In genomic region chr12:6771509-6772330, GRCh38 we compare ENCODE assay signal across 10 cellular contexts. TPM values are rescaled to one million over a fixed set of nuclear protein-coding genes. Genes with fewer than 3 reads are reported as not detected.
A peak's percentile ranks its signal among the peaks of the same experiment; 100 is the strongest.
DNase-seq lines count a peak whose midpoint lies in the region; ATAC-seq and TF ChIP-seq lines count a peak whose summit lies in the region.
"Had no signal": no experiment of that assay in that cellular context is flagged by ENCODE, and none has a peak within 500 bp of the region (broad histone marks: within the 10 kb centered on the region; RNA-seq: fewer than 3 reads in every experiment).

No MANE protein-coding gene starts in this region.

- no peak overlapping the region for H3K27ac ChIP-seq in BLaER1 treated with 17β-estradiol and CSF1 and Interleukin-3, amounts not matched to agents 10 nM and 100 nM
- H3K27ac ChIP-seq in coronary artery: peak overlapping the region in 1 of 2 donors; percentile 52
- no peak overlapping the region for H3K27ac ChIP-seq in osteoblast (ENCODE audit: low read depth, low read length)

- H3K27me3 ChIP-seq in BLaER1 treated with 17β-estradiol and CSF1 and Interleukin-3, amounts not matched to agents 10 nM and 100 nM: peaks cover 86 to 100% (median 100%) of the 10 kb centered on the region in 11 experiments
- H3K27me3 ChIP-seq in osteoblast (ENCODE audit: insufficient read depth, low read length): no peaks in the 10 kb centered on the region

- no peak overlapping the region for H3K9ac ChIP-seq in BLaER1 treated with 17β-estradiol and CSF1 and Interleukin-3, amounts not matched to agents 10 nM and 100 nM

- peaks cover 29% of the 10 kb centered on the region for H3K79me2 ChIP-seq in osteoblast (ENCODE audit: insufficient read depth, low read length)

- H3K36me3 ChIP-seq in BLaER1 treated with 17β-estradiol and CSF1 and Interleukin-3, amounts not matched to agents 10 nM and 100 nM: no peaks in the 10 kb centered on the region; a peak in 1 of 22 replicates
- peaks cover 15% of the 10 kb centered on the region for H3K36me3 ChIP-seq in osteoblast (ENCODE audit: insufficient read depth, low read length)

- no peaks in the 10 kb centered on the region for H3K9me3 ChIP-seq in BLaER1 treated with 17β-estradiol and CSF1 and Interleukin-3, amounts not matched to agents 10 nM and 100 nM (replicated peaks in 1 of 11)
- no peaks in the 10 kb centered on the region for H3K9me3 ChIP-seq in osteoblast (ENCODE audit: low read depth, low read length)

- peaks cover 9 to 60% (median 41%) of the 10 kb centered on the region in 10 experiments for H3K4me1 ChIP-seq in BLaER1 treated with 17β-estradiol and CSF1 and Interleukin-3, amounts not matched to agents 10 nM and 100 nM
- H3K4me1 ChIP-seq in osteoblast (ENCODE audit: insufficient read depth, low read length): peaks cover 13% of the 10 kb centered on the region

- ATAC-seq in GM21360 (IDR thresholded peaks at IDR 0.05; ENCODE audit: unreplicated experiment): no peak
- no peak for ATAC-seq in HG03196 (IDR thresholded peaks at IDR 0.05; ENCODE audit: unreplicated experiment)
- no peak for ATAC-seq in HG02623 (IDR thresholded peaks at IDR 0.05; ENCODE audit: unreplicated experiment)

- TF ChIP-seq CTCF in coronary artery (IDR thresholded peaks at IDR 0.05) (no peak), osteoblast (IDR thresholded peaks at IDR 0.05; ENCODE audit: extremely low read depth, low read depth, low read length) (no peak)

- no peak overlapping the region for H2AFZ ChIP-seq in osteoblast (ENCODE audit: low read length)

- H3K4me3 ChIP-seq in BLaER1 treated with 17β-estradiol and CSF1 and Interleukin-3, amounts not matched to agents 10 nM and 100 nM: no peak overlapping the region
- H3K4me3 ChIP-seq in coronary artery (peak overlapping the region; percentile 12), osteoblast (ENCODE audit: insufficient read depth, low read length) (no peak overlapping the region)

- peak overlapping the region in 6 of 11 experiments; percentile 7 to 95 (median 57); a peak in 10 of 22 replicates for H3K4me2 ChIP-seq in BLaER1 treated with 17β-estradiol and CSF1 and Interleukin-3, amounts not matched to agents 10 nM and 100 nM
- no peak overlapping the region for H3K4me2 ChIP-seq in osteoblast (ENCODE audit: insufficient read depth, low read length)

- DNase-seq in M059J (ENCODE audit: low read depth): peak; percentile 22
- DNase-seq in coronary artery (ENCODE audit: low spot score): no peak
- peak; percentile 88 for DNase-seq in osteoblast (ENCODE audit: insufficient read length, low spot score, missing footprints)
- DNase-seq in anterior cingulate cortex (lab: John Stamatoyannopoulos, UW): no peak
- DNase-seq: NCI-H524, retina had no signal

- peaks cover 0 to 48% (median 22%) of the 10 kb centered on the region in 11 experiments; a peak in 17 of 22 replicates for H4K20me1 ChIP-seq in BLaER1 treated with 17β-estradiol and CSF1 and Interleukin-3, amounts not matched to agents 10 nM and 100 nM
- peaks cover 32% of the 10 kb centered on the region for H4K20me1 ChIP-seq in osteoblast (ENCODE audit: insufficient read depth, low read length)

RNA-seq across cellular contexts. Expression of gene LAG3, which starts 0.6 kb away (rescaled TPM):
- total RNA-seq in M059J (2014; rRNA removed; shearing (Covaris generic)): not detected in 2 replicates
- total RNA-seq in osteoblast: not detected in 2 replicates

RNA-seq across cellular contexts. Expression of gene PTMS, which starts 5.6 kb away (rescaled TPM):
- total RNA-seq in M059J (2014; rRNA removed; shearing (Covaris generic)): 136 and 216 TPM in 2 replicates
- 70.4 and 72.7 TPM in 2 replicates for total RNA-seq in osteoblast

RNA-seq across cellular contexts. Expression of gene CD4, which starts 17.6 kb away (rescaled TPM):
- not detected in 2 replicates for total RNA-seq in M059J (2014; rRNA removed; shearing (Covaris generic))
- 10.9 and 15.0 TPM in 2 replicates for total RNA-seq in osteoblast

RNA-seq across cellular contexts. Expression of gene MLF2, which starts 18.8 kb away (rescaled TPM):
- 274 and 278 TPM in 2 replicates for total RNA-seq in M059J (2014; rRNA removed; shearing (Covaris generic))
- 118 and 138 TPM in 2 replicates for total RNA-seq in osteoblast

RNA-seq across cellular contexts. Expression of gene COPS7A, which starts 47.9 kb away (rescaled TPM):
- total RNA-seq in M059J (2014; rRNA removed; shearing (Covaris generic)): 60.2 and 66.0 TPM in 2 replicates
- total RNA-seq in osteoblast: 91.9 and 98.8 TPM in 2 replicates

Comparison
In these comparisons a context has a peak if more than half of its experiments do, and no peak if none do; other contexts are left out.
1. DNase-seq: peak in M059J (single experiment) and osteoblast (single experiment); none in coronary artery (single experiment) and anterior cingulate cortex (0 of 58).
2. RNA of gene CD4, which starts 17.6 kb away (total RNA-seq): 10.9 to 15.0 TPM in osteoblast; not detected in M059J; every median in the first group is over 10 times any median in the second.